21 cellular contexts compared by ENCODE assay signal in genomic region chr22:25374871-25375270, GRCh38.
DNase-seq lines count a peak whose midpoint lies in the region; ATAC-seq and TF ChIP-seq lines count a peak whose summit lies in the region.
"Had no signal": no experiment of that assay in that cellular context is flagged by ENCODE, and none has a peak within 500 bp of the region (broad histone marks: within the 10 kb centered on the region; RNA-seq: fewer than 3 reads in every experiment).

No MANE protein-coding gene starts in this region.

- POLR2A ChIA-PET in activated naive CD8-positive, alpha-beta T cell treated with anti-CD3 and anti-CD28 coated beads, Interleukin-2, amount 10 ng/mL, durations not matched to agents 7 days and 5 days (lab: Charles Lee): no interaction called here
- POLR2A ChIA-PET in naive thymus-derived CD4-positive, alpha-beta T cell (lab: Charles Lee): no interaction called here

- no peaks in the 10 kb centered on the region for H3K27me3 ChIP-seq in endodermal cell (ENCODE audit: control insufficient read depth, insufficient read depth, low read length, poor library complexity, severe bottlenecking)
- H3K27me3 ChIP-seq in naive thymus-derived CD4-positive, alpha-beta T cell (ENCODE audit: control insufficient read depth in 2 of 2, insufficient read depth in 2 of 2, low read length in 2 of 2): no peaks in the 10 kb centered on the region

- CTCF ChIA-PET in naive thymus-derived CD4-positive, alpha-beta T cell (lab: Charles Lee): no interaction called here

- H3K9ac ChIP-seq in endodermal cell (ENCODE audit: extremely low read depth, low read length, poor library complexity, severe bottlenecking): no peak overlapping the region

- no peak overlapping the region for H3K4me3 ChIP-seq in endodermal cell (ENCODE audit: low read length)
- no peak overlapping the region for H3K4me3 ChIP-seq in naive thymus-derived CD4-positive, alpha-beta T cell (ENCODE audit: low read length)
- H3K4me3 ChIP-seq: GM12878, HAP-1 had no signal

- in situ Hi-C loops in G401 (cut with HindIII; ENCODE audit: low sequenced_read_pairs): no loop called here

- H3K27ac ChIP-seq in endodermal cell (ENCODE audit: low read depth, low read length): no peak overlapping the region
- H3K27ac ChIP-seq in naive thymus-derived CD4-positive, alpha-beta T cell (ENCODE audit: low read depth, low read length): no peak overlapping the region
- H3K27ac ChIP-seq: 22Rv1 had no signal

- no peaks in the 10 kb centered on the region for H3K9me3 ChIP-seq in endodermal cell (ENCODE audit: control insufficient read depth, low read length)
- H3K9me3 ChIP-seq in naive thymus-derived CD4-positive, alpha-beta T cell (ENCODE audit: control insufficient read depth in 2 of 3, low read length in 3 of 3): no peaks in the 10 kb centered on the region
- H3K9me3 ChIP-seq: HAP-1 had no signal

- peaks cover 12% of the 10 kb centered on the region for H3K36me3 Mint-ChIP-seq in T-helper 1 cell treated with Interleukin-12 subunit alpha and Interleukin-12 subunit beta and Interleukin-4 antibody, amounts not matched to agents 30 μg/mL and 1 μg/mL, for 36 hours (ENCODE audit: low read depth)
- peaks cover 5% of the 10 kb centered on the region for H3K36me3 Mint-ChIP-seq in activated naive CD8-positive, alpha-beta T cell treated with anti-CD3 and anti-CD28 coated beads, Interleukin-2, amount 10 ng/mL, durations not matched to agents 7 days and 5 days
- H3K36me3 Mint-ChIP-seq in activated naive CD8-positive, alpha-beta T cell treated with anti-CD3 and anti-CD28 coated beads for 36 hours: peaks cover 3% of the 10 kb centered on the region
- peaks cover 35% of the 10 kb centered on the region for H3K36me3 Mint-ChIP-seq in endodermal cell (ENCODE audit: low read depth)
- peaks cover 29% of the 10 kb centered on the region for H3K36me3 Mint-ChIP-seq in stimulated activated effector memory CD8-positive, alpha-beta T cell treated with anti-CD3 and anti-CD28 coated beads, Interleukin-12 subunit alpha, Interleukin-12 subunit beta, amount 100 ng/mL, for 72 hours
- H3K36me3 Mint-ChIP-seq in naive thymus-derived CD4-positive, alpha-beta T cell: peaks cover 0 to 41% (median 10%) of the 10 kb centered on the region in 5 donors

- H3K4me3 Mint-ChIP-seq in T-helper 1 cell treated with Interleukin-12 subunit alpha and Interleukin-12 subunit beta and Interleukin-4 antibody, amounts not matched to agents 30 μg/mL and 1 μg/mL, for 36 hours: no peak overlapping the region
- no peak overlapping the region for H3K4me3 Mint-ChIP-seq in activated naive CD8-positive, alpha-beta T cell treated with anti-CD3 and anti-CD28 coated beads, Interleukin-2, amount 10 ng/mL, durations not matched to agents 7 days and 5 days
- H3K4me3 Mint-ChIP-seq in activated naive CD8-positive, alpha-beta T cell treated with anti-CD3 and anti-CD28 coated beads for 36 hours: no peak overlapping the region
- H3K4me3 Mint-ChIP-seq in endodermal cell: no peak overlapping the region
- H3K4me3 Mint-ChIP-seq in stimulated activated effector memory CD8-positive, alpha-beta T cell treated with anti-CD3 and anti-CD28 coated beads, Interleukin-12 subunit alpha, Interleukin-12 subunit beta, amount 100 ng/mL, for 72 hours: no peak overlapping the region
- H3K4me3 Mint-ChIP-seq in naive thymus-derived CD4-positive, alpha-beta T cell: no peak overlapping the region
- H3K4me3 Mint-ChIP-seq: CD4-positive, alpha-beta T cell had no signal

- H3K9me3 Mint-ChIP-seq in T-helper 1 cell treated with Interleukin-12 subunit alpha and Interleukin-12 subunit beta and Interleukin-4 antibody, amounts not matched to agents 30 μg/mL and 1 μg/mL, for 36 hours: no peaks in the 10 kb centered on the region
- no peaks in the 10 kb centered on the region for H3K9me3 Mint-ChIP-seq in activated naive CD8-positive, alpha-beta T cell treated with anti-CD3 and anti-CD28 coated beads, Interleukin-2, amount 10 ng/mL, durations not matched to agents 7 days and 5 days
- H3K9me3 Mint-ChIP-seq in activated naive CD8-positive, alpha-beta T cell treated with anti-CD3 and anti-CD28 coated beads for 36 hours: no peaks in the 10 kb centered on the region
- H3K9me3 Mint-ChIP-seq in endodermal cell: no peaks in the 10 kb centered on the region
- no peaks in the 10 kb centered on the region for H3K9me3 Mint-ChIP-seq in stimulated activated effector memory CD8-positive, alpha-beta T cell treated with anti-CD3 and anti-CD28 coated beads, Interleukin-12 subunit alpha, Interleukin-12 subunit beta, amount 100 ng/mL, for 72 hours
- H3K9me3 Mint-ChIP-seq in naive thymus-derived CD4-positive, alpha-beta T cell: no peaks in the 10 kb centered on the region
- H3K9me3 Mint-ChIP-seq: CD4-positive, alpha-beta T cell had no signal

- intact Hi-C loops in naive thymus-derived CD4-positive, alpha-beta T cell (cut with micrococcal nuclease): no loop called here

- ATAC-seq in activated naive CD8-positive, alpha-beta T cell treated with anti-CD3 and anti-CD28 coated beads, Interleukin-2, amount 10 ng/mL, durations not matched to agents 7 days and 5 days (ENCODE audit: low read depth): no peak
- no peak for ATAC-seq in stimulated activated effector memory CD8-positive, alpha-beta T cell treated with anti-CD3 and anti-CD28 coated beads, Interleukin-12 subunit alpha, Interleukin-12 subunit beta, amount 100 ng/mL, for 72 hours
- ATAC-seq in naive thymus-derived CD4-positive, alpha-beta T cell: no peak
- ATAC-seq: GM12878 had no signal

- peak overlapping the region; percentile 42 for H3K27ac Mint-ChIP-seq in T-helper 1 cell treated with Interleukin-12 subunit alpha and Interleukin-12 subunit beta and Interleukin-4 antibody, amounts not matched to agents 30 μg/mL and 1 μg/mL, for 36 hours
- peak overlapping the region; percentile 37 for H3K27ac Mint-ChIP-seq in activated naive CD8-positive, alpha-beta T cell treated with anti-CD3 and anti-CD28 coated beads, Interleukin-2, amount 10 ng/mL, durations not matched to agents 7 days and 5 days
- H3K27ac Mint-ChIP-seq in activated naive CD8-positive, alpha-beta T cell treated with anti-CD3 and anti-CD28 coated beads for 36 hours: no peak overlapping the region
- peak overlapping the region; percentile 64 for H3K27ac Mint-ChIP-seq in endodermal cell
- H3K27ac Mint-ChIP-seq in stimulated activated effector memory CD8-positive, alpha-beta T cell treated with anti-CD3 and anti-CD28 coated beads, Interleukin-12 subunit alpha, Interleukin-12 subunit beta, amount 100 ng/mL, for 72 hours: peak overlapping the region; percentile 29
- H3K27ac Mint-ChIP-seq in naive thymus-derived CD4-positive, alpha-beta T cell: peak overlapping the region in 4 of 9 donors; percentile 38 to 62 (median 48)
- H3K27ac Mint-ChIP-seq: CD4-positive, alpha-beta T cell had no signal

- H3K27me3 Mint-ChIP-seq in T-helper 1 cell treated with Interleukin-12 subunit alpha and Interleukin-12 subunit beta and Interleukin-4 antibody, amounts not matched to agents 30 μg/mL and 1 μg/mL, for 36 hours (ENCODE audit: low read depth): no peaks in the 10 kb centered on the region
- no peaks in the 10 kb centered on the region for H3K27me3 Mint-ChIP-seq in activated naive CD8-positive, alpha-beta T cell treated with anti-CD3 and anti-CD28 coated beads, Interleukin-2, amount 10 ng/mL, durations not matched to agents 7 days and 5 days
- H3K27me3 Mint-ChIP-seq in activated naive CD8-positive, alpha-beta T cell treated with anti-CD3 and anti-CD28 coated beads for 36 hours: no peaks in the 10 kb centered on the region
- no peaks in the 10 kb centered on the region for H3K27me3 Mint-ChIP-seq in endodermal cell (ENCODE audit: insufficient read depth)
- H3K27me3 Mint-ChIP-seq in naive thymus-derived CD4-positive, alpha-beta T cell: no peaks in the 10 kb centered on the region
- H3K27me3 Mint-ChIP-seq: CD4-positive, alpha-beta T cell had no signal

- no peak for DNase-seq in T-helper 1 cell
- no peak for DNase-seq in activated naive CD8-positive, alpha-beta T cell treated with anti-CD3 and anti-CD28 coated beads, Interleukin-2, amount 10 ng/mL, durations not matched to agents 7 days and 5 days
- no peak for DNase-seq in activated naive CD8-positive, alpha-beta T cell treated with anti-CD3 and anti-CD28 coated beads for 36 hours
- DNase-seq in endodermal cell: no peak
- no peak for DNase-seq in stimulated activated effector memory CD8-positive, alpha-beta T cell treated with anti-CD3 and anti-CD28 coated beads, Interleukin-12 subunit alpha, Interleukin-12 subunit beta, amount 100 ng/mL, for 72 hours (ENCODE audit: low spot score in 2 of 2)
- DNase-seq in naive thymus-derived CD4-positive, alpha-beta T cell: no peak
- no peak for DNase-seq in G401 (ENCODE audit: low spot score)
- DNase-seq: AML-193; CD4-positive, alpha-beta T cell; DMS153; KG1; NCI-H1417 treated with DMSO at 0.1 percent for 48 hours; NCI-H1930; NCI-H226; NCI-H524; NCI-H82; OCI-M1 had no signal

- WGBS in endodermal cell (ENCODE audit: insufficient coverage in 1 of 2, insufficient read length in 1 of 2), 2 experiments: 91 to 95% methylated on average over 3 to 4 of the region's 4 CpGs

- H3K4me1 ChIP-seq in endodermal cell (ENCODE audit: control insufficient read depth, insufficient read depth, low read length): no peaks in the 10 kb centered on the region
- H3K4me1 ChIP-seq in naive thymus-derived CD4-positive, alpha-beta T cell (ENCODE audit: control insufficient read depth in 2 of 2, insufficient read depth in 2 of 2, low read length in 2 of 2): no peaks in the 10 kb centered on the region
- H3K4me1 ChIP-seq: HAP-1 had no signal

- peaks cover 8% of the 10 kb centered on the region for H3K4me1 Mint-ChIP-seq in T-helper 1 cell treated with Interleukin-12 subunit alpha and Interleukin-12 subunit beta and Interleukin-4 antibody, amounts not matched to agents 30 μg/mL and 1 μg/mL, for 36 hours (ENCODE audit: low read depth)
- H3K4me1 Mint-ChIP-seq in activated naive CD8-positive, alpha-beta T cell treated with anti-CD3 and anti-CD28 coated beads, Interleukin-2, amount 10 ng/mL, durations not matched to agents 7 days and 5 days: peaks cover 4% of the 10 kb centered on the region
- H3K4me1 Mint-ChIP-seq in activated naive CD8-positive, alpha-beta T cell treated with anti-CD3 and anti-CD28 coated beads for 36 hours: peaks cover 2% of the 10 kb centered on the region
- H3K4me1 Mint-ChIP-seq in endodermal cell: peaks cover 1% of the 10 kb centered on the region
- H3K4me1 Mint-ChIP-seq in stimulated activated effector memory CD8-positive, alpha-beta T cell treated with anti-CD3 and anti-CD28 coated beads, Interleukin-12 subunit alpha, Interleukin-12 subunit beta, amount 100 ng/mL, for 72 hours: peaks cover 6% of the 10 kb centered on the region
- H3K4me1 Mint-ChIP-seq in naive thymus-derived CD4-positive, alpha-beta T cell: peaks cover 0 to 11% (median 4%) of the 10 kb centered on the region in 7 donors

- no peak for TF ChIP-seq CTCF in endodermal cell (conservative IDR thresholded peaks at IDR 0.05)

- H3K36me3 ChIP-seq in endodermal cell (ENCODE audit: control insufficient read depth, insufficient read depth, low read length): peaks cover 5% of the 10 kb centered on the region
- H3K36me3 ChIP-seq in naive thymus-derived CD4-positive, alpha-beta T cell (ENCODE audit: control insufficient read depth in 2 of 3, insufficient read depth in 3 of 3, low read length in 3 of 3): peaks cover 0 to 33% (median 0%) of the 10 kb centered on the region in 3 experiments
